Comparison of ENCODE assay signal across 8 cellular contexts in genomic region chr16:67514382-67514828, GRCh38. TPM values are rescaled to one million over a fixed set of nuclear protein-coding genes. Genes with fewer than 3 reads are reported as not detected.
A peak's percentile ranks its signal among the peaks of the same experiment; 100 is the strongest.
DNase-seq lines count a peak whose midpoint lies in the region; ATAC-seq and TF ChIP-seq lines count a peak whose summit lies in the region.

No MANE protein-coding gene starts in this region.

- H3K79me2 ChIP-seq in MM.1S (ENCODE audit: low read length) = no peaks in the 10 kb centered on the region

- no peaks in the 10 kb centered on the region for H3K27me3 ChIP-seq in MM.1S (replicated peaks; ENCODE audit: insufficient read depth, low read length)
- H3K27me3 ChIP-seq in left ventricle myocardium inferior (ENCODE audit: low read depth) = no peaks in the 10 kb centered on the region
- H3K27me3 ChIP-seq in spleen (replicated peaks in 1 of 7) = no peaks in the 10 kb centered on the region

- no peaks in the 10 kb centered on the region for H3K36me3 ChIP-seq in MM.1S (replicated peaks; ENCODE audit: insufficient read depth, low read length)
- H3K36me3 ChIP-seq in left ventricle myocardium inferior = no peaks in the 10 kb centered on the region
- no peaks in the 10 kb centered on the region for H3K36me3 ChIP-seq in spleen

- H3K4me1 Mint-ChIP-seq in activated naive CD8-positive, alpha-beta T cell treated with anti-CD3 and anti-CD28 coated beads, Interleukin-2, amount 10 ng/mL, durations not matched to agents 7 days and 5 days = peaks cover 22% of the 10 kb centered on the region

- peak overlapping the region; percentile 79 for H3K27ac Mint-ChIP-seq in activated naive CD8-positive, alpha-beta T cell treated with anti-CD3 and anti-CD28 coated beads, Interleukin-2, amount 10 ng/mL, durations not matched to agents 7 days and 5 days

- H3K9me3 Mint-ChIP-seq in activated naive CD8-positive, alpha-beta T cell treated with anti-CD3 and anti-CD28 coated beads, Interleukin-2, amount 10 ng/mL, durations not matched to agents 7 days and 5 days = no peaks in the 10 kb centered on the region

- no peak overlapping the region for H3K4me3 Mint-ChIP-seq in activated naive CD8-positive, alpha-beta T cell treated with anti-CD3 and anti-CD28 coated beads, Interleukin-2, amount 10 ng/mL, durations not matched to agents 7 days and 5 days

- POLR2A ChIA-PET in activated naive CD8-positive, alpha-beta T cell treated with anti-CD3 and anti-CD28 coated beads, Interleukin-2, amount 10 ng/mL, durations not matched to agents 7 days and 5 days (lab: Charles Lee) = interaction anchor here (0.7 to 1.6 kb wide), 7 partner anchors 10 to 570 kb away, joined by 3 to 14 read pairs (median 3); partner anchors contain the start of gene ATP6V0D1

- no peak overlapping the region for H3K4me3 ChIP-seq in MM.1S (ENCODE audit: low read length)
- no peak overlapping the region for H3K4me3 ChIP-seq in left ventricle myocardium inferior
- no peak overlapping the region for H3K4me3 ChIP-seq in spleen

- H4K20me1 ChIP-seq in MM.1S (ENCODE audit: insufficient read depth, low read length) = no peaks in the 10 kb centered on the region

- WGBS in spleen, 5 donors = 2 to 7% (median 4%) methylated on average over 8 of the region's 8 CpGs

- peak; percentile 60 for TF ChIP-seq CTCF in MM.1S (IDR thresholded peaks at IDR 0.05; ENCODE audit: low read length)
- TF ChIP-seq CTCF in left ventricle myocardium inferior (IDR thresholded peaks at IDR 0.05; ENCODE audit: borderline replicate concordance) = peak; percentile 81
- TF ChIP-seq CTCF in spleen (IDR thresholded peaks at IDR 0.05 in 8 of 11, conservative IDR thresholded peaks at IDR 0.05 in 3 of 11) = peak; percentile 64 to 87 (median 80)

- peak overlapping the region; percentile 55 for H2AFZ ChIP-seq in MM.1S (ENCODE audit: low read length)

- no peak for TF ChIP-seq POLR2A in spleen (IDR thresholded peaks at IDR 0.05)

- H3K9me3 ChIP-seq in MM.1S (replicated peaks; ENCODE audit: insufficient read depth, low read length) (no peaks in the 10 kb centered on the region), left ventricle myocardium inferior (replicated peaks) (no peaks in the 10 kb centered on the region), spleen (no peaks in the 10 kb centered on the region)

- H3K27ac ChIP-seq in MM.1S (ENCODE audit: low read length) (no peak overlapping the region), left ventricle myocardium inferior (replicated peaks) (no peak overlapping the region), spleen (peak overlapping the region in 7 of 8 donors; percentile 2 to 93 (median 82))

- intact Hi-C loops in left ventricle myocardium inferior (cut with micrococcal nuclease) (no loop called here), spleen (cut with DNase I; ENCODE audit: low total_unique reads) (no loop called here)

- peak overlapping the region; percentile 43; the same call in 1 of the 2 replicates for H3K4me2 ChIP-seq in MM.1S (ENCODE audit: low read depth, low read length)

- DNase-seq in D341Med (ENCODE audit: low spot score) (peak; percentile 65), MM.1S (peak; percentile 90), SW480 (ENCODE audit: low spot score) (peak; percentile 75), left ventricle myocardium inferior (peak; percentile 78), spleen (peak; percentile 89)
- DNase-seq in activated naive CD8-positive, alpha-beta T cell treated with anti-CD3 and anti-CD28 coated beads, Interleukin-2, amount 10 ng/mL, durations not matched to agents 7 days and 5 days = peak; percentile 70

- H3F3A ChIP-seq in MM.1S (ENCODE audit: insufficient read depth, low read length) = no peaks in the 10 kb centered on the region

- H3K4me1 ChIP-seq in MM.1S (ENCODE audit: low read length) = peaks cover 7% of the 10 kb centered on the region
- H3K4me1 ChIP-seq in left ventricle myocardium inferior = peaks cover 10% of the 10 kb centered on the region
- peaks cover 17 to 79% (median 54%) of the 10 kb centered on the region in 6 donors for H3K4me1 ChIP-seq in spleen

- H3K36me3 Mint-ChIP-seq in activated naive CD8-positive, alpha-beta T cell treated with anti-CD3 and anti-CD28 coated beads, Interleukin-2, amount 10 ng/mL, durations not matched to agents 7 days and 5 days = peaks cover 2% of the 10 kb centered on the region

- no peaks in the 10 kb centered on the region for H3K9me2 ChIP-seq in MM.1S (replicated peaks; ENCODE audit: insufficient read depth, low read length)

- H3K27me3 Mint-ChIP-seq in activated naive CD8-positive, alpha-beta T cell treated with anti-CD3 and anti-CD28 coated beads, Interleukin-2, amount 10 ng/mL, durations not matched to agents 7 days and 5 days = no peaks in the 10 kb centered on the region

- H3K9ac ChIP-seq in MM.1S (ENCODE audit: low read length) = no peak overlapping the region

- peak; percentile 47 for ATAC-seq in GM21528 (IDR thresholded peaks at IDR 0.05; ENCODE audit: low FRiP score, unreplicated experiment)
- peak; percentile 76 for ATAC-seq in activated naive CD8-positive, alpha-beta T cell treated with anti-CD3 and anti-CD28 coated beads, Interleukin-2, amount 10 ng/mL, durations not matched to agents 7 days and 5 days (ENCODE audit: low read depth)
- ATAC-seq in HG03439 (IDR thresholded peaks at IDR 0.05; ENCODE audit: unreplicated experiment) = no peak

RNA-seq across cellular contexts. Expression of gene RIPOR1, which starts 14.2 kb away (rescaled TPM):
- 10 to 100 TPM; 28.7 to 35.7 TPM for total RNA-seq in activated naive CD8-positive, alpha-beta T cell treated with anti-CD3 and anti-CD28 coated beads, Interleukin-2, amount 10 ng/mL, durations not matched to agents 7 days and 5 days
- total RNA-seq in left ventricle myocardium inferior (79.7 TPM), spleen (100 to 1,000 TPM; 114 to 242 (median 188) TPM)
- 10 to 100 TPM; 29.9 to 84.7 (median 69.9) TPM for polyA plus RNA-seq in spleen

RNA-seq across cellular contexts. Expression of gene AGRP, which starts 31.1 kb away (rescaled TPM):
- not detected for total RNA-seq in activated naive CD8-positive, alpha-beta T cell treated with anti-CD3 and anti-CD28 coated beads, Interleukin-2, amount 10 ng/mL, durations not matched to agents 7 days and 5 days
- total RNA-seq in left ventricle myocardium inferior = not detected
- total RNA-seq in spleen = under 1 TPM in 1 of 7 donors, not detected in 6; 0.91 TPM
- under 1 TPM; 0.15 to 0.30 (median 0.22) TPM for polyA plus RNA-seq in spleen

RNA-seq across cellular contexts. Expression of gene ATP6V0D1, which starts 33.4 kb away (rescaled TPM):
- 10 to 100 TPM; 41.8 to 48.8 TPM for total RNA-seq in activated naive CD8-positive, alpha-beta T cell treated with anti-CD3 and anti-CD28 coated beads, Interleukin-2, amount 10 ng/mL, durations not matched to agents 7 days and 5 days
- total RNA-seq in left ventricle myocardium inferior (65.8 TPM), spleen (100 to 1,000 TPM in 5 of 7 donors, 10 to 100 TPM in 2; 97.5 to 133 (median 114) TPM)
- polyA plus RNA-seq in spleen = 10 to 100 TPM; 37.3 to 68.6 (median 40.1) TPM

RNA-seq across cellular contexts. Expression of gene CTCF, which starts 47.9 kb away (rescaled TPM):
- total RNA-seq in activated naive CD8-positive, alpha-beta T cell treated with anti-CD3 and anti-CD28 coated beads, Interleukin-2, amount 10 ng/mL, durations not matched to agents 7 days and 5 days = 10 to 100 TPM; 69.9 to 72.3 TPM
- total RNA-seq in left ventricle myocardium inferior = 26.1 TPM
- total RNA-seq in spleen = 10 to 100 TPM; 47.6 to 67.7 (median 50.8) TPM
- 10 to 100 TPM; 24.4 to 36.7 (median 25.6) TPM for polyA plus RNA-seq in spleen

Comparison
In these comparisons a context has a peak if more than half of its experiments do, and no peak if none do; other contexts are left out.
1. H3K27ac ChIP-seq: peak in spleen (7 of 8); none in MM.1S (single experiment) and left ventricle myocardium inferior (single experiment).
2. Peak in every context shown above with its lines, with median percentiles within 50 percentile points of each other: DNase-seq and CTCF ChIP-seq.